27 cellular contexts compared by ENCODE assay signal in genomic region chr10:90504172-90504571, GRCh38.
"Had no signal": no experiment of that assay in that cellular context is flagged by ENCODE, and none has a peak within 500 bp of the region (broad histone marks: within the 10 kb centered on the region; RNA-seq: fewer than 3 reads in every experiment).

No MANE protein-coding gene starts in this region.

- H3K79me2 ChIP-seq: hepatocyte, parathyroid adenoma had no signal

- H3K27ac Mint-ChIP-seq: activated CD4-positive, alpha-beta T cell treated with anti-CD3 and anti-CD28 coated beads, Interleukin-2, amount 10 ng/mL, durations not matched to agents 7 days and 5 days; activated CD8-positive, alpha-beta T cell treated with anti-CD3 and anti-CD28 coated beads for 36 hours; activated naive CD8-positive, alpha-beta T cell; mesothelial cell of epicardium; naive B cell; nephron progenitor cell had no signal

- H3K4me3 Mint-ChIP-seq: activated CD4-positive, alpha-beta T cell treated with anti-CD3 and anti-CD28 coated beads, Interleukin-2, amount 10 ng/mL, durations not matched to agents 7 days and 5 days; activated CD8-positive, alpha-beta T cell treated with anti-CD3 and anti-CD28 coated beads for 36 hours; activated naive CD8-positive, alpha-beta T cell; activated T-cell treated with anti-CD3 and anti-CD28 coated beads, Interleukin-2, amount 50 U/mL, for 4 hours; mesothelial cell of epicardium; naive B cell; nephron progenitor cell had no signal

- DNase-seq: activated CD4-positive, alpha-beta T cell treated with anti-CD3 and anti-CD28 coated beads for 1 hour; activated CD4-positive, alpha-beta T cell treated with anti-CD3 and anti-CD28 coated beads, Interleukin-2, amount 10 ng/mL, durations not matched to agents 7 days and 5 days; activated CD8-positive, alpha-beta T cell treated with anti-CD3 and anti-CD28 coated beads for 36 hours; activated naive CD4-positive, alpha-beta T cell; activated T-cell treated with anti-CD3 and anti-CD28 coated beads, Interleukin-2, amount 50 U/mL, for 4 hours; anterior cingulate cortex; body of pancreas; cerebellar nuclear complex; colonic mucosa; effector CD8-positive, alpha-beta T cell; erythroblast; kidney; left colon; mammary epithelial cell; naive B cell; nephron progenitor cell; nucleus accumbens; stimulated activated CD4-positive, alpha-beta T cell treated with anti-CD3 and anti-CD28 coated beads, Interleukin-15, amount 100 ng/mL, for 24 hours; stimulated activated CD4-positive, alpha-beta T cell treated with anti-CD3 and anti-CD28 coated beads, Interleukin-2, amount 100 ng/mL, for 24 hours; stimulated activated naive CD4-positive, alpha-beta T cell had no signal

- H3K9me3 Mint-ChIP-seq: activated CD4-positive, alpha-beta T cell treated with anti-CD3 and anti-CD28 coated beads, Interleukin-2, amount 10 ng/mL, durations not matched to agents 7 days and 5 days; activated CD8-positive, alpha-beta T cell treated with anti-CD3 and anti-CD28 coated beads for 36 hours; nephron progenitor cell had no signal

- FAIRE-seq: kidney had no signal

- H3K36me3 Mint-ChIP-seq: activated naive CD8-positive, alpha-beta T cell; mesothelial cell of epicardium had no signal

- H3K4me2 ChIP-seq: hepatocyte had no signal

- H3K4me1 ChIP-seq: body of pancreas, colonic mucosa, gastroesophageal sphincter, right atrium auricular region, tibial nerve had no signal

- ATAC-seq: activated CD8-positive, alpha-beta T cell treated with anti-CD3 and anti-CD28 coated beads for 36 hours; activated T-cell treated with anti-CD3 and anti-CD28 coated beads, Interleukin-2, amount 50 U/mL, for 4 hours; body of pancreas; gastroesophageal sphincter; left colon had no signal

- H3K27me3 Mint-ChIP-seq: activated CD4-positive, alpha-beta T cell treated with anti-CD3 and anti-CD28 coated beads, Interleukin-2, amount 10 ng/mL, durations not matched to agents 7 days and 5 days; activated CD8-positive, alpha-beta T cell treated with anti-CD3 and anti-CD28 coated beads for 36 hours had no signal

- H3K4me3 ChIP-seq: body of pancreas, colonic mucosa, gastroesophageal sphincter, hepatocyte, right atrium auricular region, tibial nerve had no signal

- H3K9ac ChIP-seq: parathyroid adenoma had no signal

- H3K4me1 Mint-ChIP-seq: activated CD4-positive, alpha-beta T cell treated with anti-CD3 and anti-CD28 coated beads, Interleukin-2, amount 10 ng/mL, durations not matched to agents 7 days and 5 days; mesothelial cell of epicardium; nephron progenitor cell had no signal

- H3K27ac ChIP-seq: body of pancreas, colonic mucosa, gastroesophageal sphincter, hepatocyte, parathyroid adenoma, right atrium auricular region, tibial nerve had no signal

- H3K27me3 ChIP-seq: body of pancreas, colonic mucosa, gastroesophageal sphincter, hepatocyte, right atrium auricular region, tibial nerve had no signal

- H3K9me3 ChIP-seq: body of pancreas, colonic mucosa, right atrium auricular region had no signal

- H2AFZ ChIP-seq: hepatocyte, parathyroid adenoma had no signal

- H3K36me3 ChIP-seq: colonic mucosa, gastroesophageal sphincter, right atrium auricular region, tibial nerve had no signal
